Comparison of ENCODE assay signal across 20 cellular contexts in genomic region chr14:24894583-24895242, GRCh38.
"Had no signal": no experiment of that assay in that cellular context is flagged by ENCODE, and none has a peak within 500 bp of the region (broad histone marks: within the 10 kb centered on the region; RNA-seq: fewer than 3 reads in every experiment).

No MANE protein-coding gene starts in this region.

- H3K4me1 Mint-ChIP-seq: immature natural killer cell; naive thymus-derived CD8-positive, alpha-beta T cell; neural progenitor cell; stimulated activated memory B cell treated with anti-CD40 and anti-IgM and Interleukin-4, amounts not matched to agents 10 μg/mL and 1 μg/mL and 100 μg/mL, for 72 hours; WTC11 had no signal

- ATAC-seq: activated naive CD4-positive, alpha-beta T cell treated with anti-CD3 and anti-CD28 coated beads, Interleukin-2, amount 50 U/mL, for 72 hours; left lobe of liver; naive thymus-derived CD8-positive, alpha-beta T cell; stimulated activated memory B cell treated with anti-CD40 and anti-IgM and Interleukin-4, amounts not matched to agents 10 μg/mL and 1 μg/mL and 100 μg/mL, for 72 hours; WTC11 had no signal

- H3K27ac Mint-ChIP-seq: activated naive CD4-positive, alpha-beta T cell treated with anti-CD3 and anti-CD28 coated beads, Interleukin-2, amount 50 U/mL, for 72 hours; immature natural killer cell; mesothelial cell of epicardium; naive thymus-derived CD8-positive, alpha-beta T cell; neural progenitor cell; progenitor cell of endocrine pancreas; stimulated activated memory B cell treated with anti-CD40 and anti-IgM and Interleukin-4, amounts not matched to agents 10 μg/mL and 1 μg/mL and 100 μg/mL, for 72 hours; type B pancreatic cell; WTC11 had no signal

- H3K4me3 Mint-ChIP-seq: immature natural killer cell; mesothelial cell of epicardium; naive thymus-derived CD8-positive, alpha-beta T cell; neural progenitor cell; stimulated activated memory B cell treated with anti-CD40 and anti-IgM and Interleukin-4, amounts not matched to agents 10 μg/mL and 1 μg/mL and 100 μg/mL, for 72 hours; type B pancreatic cell; WTC11 had no signal

- H2AFZ ChIP-seq: neural progenitor cell had no signal

- DNase-seq: activated gamma-delta T cell treated with Interleukin-2 at 50 U/mL for 16 hours; activated T-cell treated with anti-CD3 and anti-CD28 coated beads, Interleukin-2, amount 50 U/mL, for 1 hour; adrenal gland; cerebellar nuclear complex; cortex of kidney; immature natural killer cell; naive thymus-derived CD8-positive, alpha-beta T cell; retina; stomach; T-helper 9 cell had no signal

- H3K36me3 Mint-ChIP-seq: neural progenitor cell; stimulated activated memory B cell treated with anti-CD40 and anti-IgM and Interleukin-4, amounts not matched to agents 10 μg/mL and 1 μg/mL and 100 μg/mL, for 72 hours; WTC11 had no signal

- H3K9ac ChIP-seq: neural progenitor cell had no signal

- H3K27me3 Mint-ChIP-seq: progenitor cell of endocrine pancreas, type B pancreatic cell had no signal

- H3K4me3 ChIP-seq: adrenal gland, neural progenitor cell, skin epidermis, stomach had no signal

- H3K27me3 ChIP-seq: adrenal gland, neural progenitor cell, stomach had no signal

- H3K36me3 ChIP-seq: adrenal gland, neural progenitor cell had no signal

- H3K27ac ChIP-seq: adrenal gland, epithelial cell of prostate, neural progenitor cell had no signal

- H3K4me1 ChIP-seq: adrenal gland had no signal

- H3K4me2 ChIP-seq: neural progenitor cell had no signal
